Comparison of ENCODE assay signal across 8 cellular contexts in the genomic region with DNA sequence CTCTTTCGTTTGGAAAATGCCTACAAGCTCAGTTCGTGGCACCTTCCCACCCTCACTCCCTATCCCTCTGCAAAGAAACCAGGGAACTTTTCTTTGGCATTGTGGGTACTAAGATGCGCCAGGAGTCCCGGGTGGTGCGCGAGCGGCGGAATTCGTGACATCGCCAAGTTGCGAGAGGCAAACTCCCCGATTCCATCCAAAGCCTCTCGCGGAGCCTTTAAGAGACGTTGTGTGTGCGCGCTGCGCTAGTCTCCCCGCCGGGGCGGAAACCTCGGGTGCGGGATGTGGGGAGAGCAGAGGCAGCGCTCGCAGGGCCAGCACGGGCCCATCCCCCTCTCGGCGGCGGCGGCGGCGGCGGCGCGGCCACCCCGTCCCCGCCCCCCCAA. TPM values are rescaled to one million over a fixed set of nuclear protein-coding genes. Genes with fewer than 3 reads are reported as not detected.
DNase-seq lines count a peak whose midpoint lies in the region; ATAC-seq and TF ChIP-seq lines count a peak whose summit lies in the region.

No MANE protein-coding gene starts in this region.

- H3K27me3 Mint-ChIP-seq in activated CD4-positive, alpha-beta T cell treated with anti-CD3 and anti-CD28 coated beads, Interleukin-2, amount 10 ng/mL, durations not matched to agents 24 days and 14 days: peaks cover 78% of the 10 kb centered on the region
- H3K27me3 Mint-ChIP-seq in nephron (ENCODE audit: low read depth): peaks cover 7% of the 10 kb centered on the region

- intact Hi-C loops in activated CD4-positive, alpha-beta T cell treated with anti-CD3 and anti-CD28 coated beads, Interleukin-2, amount 10 ng/mL, durations not matched to agents 24 days and 14 days (cut with micrococcal nuclease): loop anchor here (2.0 kb wide), 1 partner anchor 27 kb away; no protein-coding TSS in a partner anchor

- TF ChIP-seq CTCF in nephron (IDR thresholded peaks at IDR 0.05; ENCODE audit: unreplicated experiment in 3 of 3): no peak

- peaks cover 4% of the 10 kb centered on the region for H3K4me1 Mint-ChIP-seq in activated CD4-positive, alpha-beta T cell treated with anti-CD3 and anti-CD28 coated beads, Interleukin-2, amount 10 ng/mL, durations not matched to agents 24 days and 14 days
- H3K4me1 Mint-ChIP-seq in nephron: peaks cover 23% of the 10 kb centered on the region

- ATAC-seq in HG03135 (IDR thresholded peaks at IDR 0.05; ENCODE audit: unreplicated experiment) (peak; percentile 19), esophagus mucosa (peak; percentile 48), HG03039 (IDR thresholded peaks at IDR 0.05; ENCODE audit: unreplicated experiment) (no peak), GM21529 (IDR thresholded peaks at IDR 0.05; ENCODE audit: unreplicated experiment) (no peak)

- H3K9me3 Mint-ChIP-seq in activated CD4-positive, alpha-beta T cell treated with anti-CD3 and anti-CD28 coated beads, Interleukin-2, amount 10 ng/mL, durations not matched to agents 24 days and 14 days: peaks cover 15% of the 10 kb centered on the region
- peaks cover 2% of the 10 kb centered on the region for H3K9me3 Mint-ChIP-seq in nephron

- H3K36me3 Mint-ChIP-seq in activated CD4-positive, alpha-beta T cell treated with anti-CD3 and anti-CD28 coated beads, Interleukin-2, amount 10 ng/mL, durations not matched to agents 24 days and 14 days (ENCODE audit: low read depth): peaks cover 8% of the 10 kb centered on the region
- peaks cover 35% of the 10 kb centered on the region for H3K36me3 Mint-ChIP-seq in nephron (ENCODE audit: low read depth)

- peak overlapping the region; percentile 71 for H3K4me3 Mint-ChIP-seq in activated CD4-positive, alpha-beta T cell treated with anti-CD3 and anti-CD28 coated beads, Interleukin-2, amount 10 ng/mL, durations not matched to agents 24 days and 14 days
- H3K4me3 Mint-ChIP-seq in nephron: peak overlapping the region; percentile 94 to 100 (median 98)

- peak overlapping the region; percentile 71 for H3K27ac Mint-ChIP-seq in activated CD4-positive, alpha-beta T cell treated with anti-CD3 and anti-CD28 coated beads, Interleukin-2, amount 10 ng/mL, durations not matched to agents 24 days and 14 days
- H3K27ac Mint-ChIP-seq in nephron: peak overlapping the region; percentile 98 to 99 (median 99)

- peak; percentile 70 for DNase-seq in activated CD4-positive, alpha-beta T cell treated with anti-CD3 and anti-CD28 coated beads, Interleukin-2, amount 10 ng/mL, durations not matched to agents 24 days and 14 days
- no peak for DNase-seq in activated CD4-positive, alpha-beta T cell treated with anti-CD3 and anti-CD28 coated beads for 4 hours
- peak; percentile 70 for DNase-seq in SW480 (ENCODE audit: low spot score)

RNA-seq across cellular contexts. Expression of a gene that starts 0.4 kb away (rescaled TPM):
- total RNA-seq in activated CD4-positive, alpha-beta T cell treated with anti-CD3 and anti-CD28 coated beads, Interleukin-2, amount 10 ng/mL, durations not matched to agents 24 days and 14 days: not detected in 2 replicates
- total RNA-seq in esophagus mucosa: 6.9 TPM

Comparison
In these comparisons a context has a peak if more than half of its experiments do, and no peak if none do; other contexts are left out.
1. DNase-seq: peak in activated CD4-positive, alpha-beta T cell treated with anti-CD3 and anti-CD28 coated beads, Interleukin-2, amount 10 ng/mL, durations not matched to agents 24 days and 14 days (single experiment) and SW480 (single experiment); none in activated CD4-positive, alpha-beta T cell treated with anti-CD3 and anti-CD28 coated beads for 4 hours (0 of 2).
2. ATAC-seq: peak in HG03135 (single experiment) and esophagus mucosa (single experiment); none in HG03039 (single experiment) and GM21529 (single experiment).